12 cellular contexts compared by ENCODE assay signal in the genomic region with DNA sequence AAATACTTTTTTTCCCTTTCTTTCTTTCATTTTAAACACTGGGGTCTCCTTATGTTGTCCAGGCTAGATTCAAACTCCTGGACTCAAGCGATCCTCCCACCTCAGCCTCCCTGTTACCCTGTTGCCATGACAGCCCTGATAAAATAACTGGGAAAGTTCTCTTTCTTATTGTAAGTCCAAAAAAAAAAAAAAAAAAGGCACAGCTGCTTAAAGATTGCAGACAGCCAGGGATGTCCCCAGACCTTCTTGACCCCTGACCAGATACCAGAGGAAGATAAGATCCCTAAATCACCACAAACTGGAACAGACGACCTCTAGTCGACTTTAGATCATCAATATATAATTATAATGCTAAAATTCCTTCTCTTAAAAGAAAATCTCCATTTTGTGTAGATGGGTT. TPM values are rescaled to one million over a fixed set of nuclear protein-coding genes. Genes with fewer than 3 reads are reported as not detected.
DNase-seq lines count a peak whose midpoint lies in the region; ATAC-seq, FAIRE-seq and TF ChIP-seq lines count a peak whose summit lies in the region.
"Had no signal": no experiment of that assay in that cellular context is flagged by ENCODE, and none has a peak within 500 bp of the region (broad histone marks: within the 10 kb centered on the region; RNA-seq: fewer than 3 reads in every experiment).

No MANE protein-coding gene starts in this region.

- H3K4me3 ChIP-seq in DND-41 (ENCODE audit: low read depth in 1 of 2, low read length in 2 of 2) (peak overlapping the region; percentile 21 to 66), Loucy (ENCODE audit: low read length, poor library complexity, severe bottlenecking) (peak overlapping the region; percentile 86), astrocyte (ENCODE audit: insufficient read depth, low read depth, low read length) (no peak overlapping the region), neural cell (ENCODE audit: low read length) (peak overlapping the region; percentile 92), pancreas (no peak overlapping the region)

- intact Hi-C loops in pancreas (cut with DNase I) = no loop called here

- peak overlapping the region; percentile 95 for H3K27ac Mint-ChIP-seq in astrocyte (ENCODE audit: unreplicated experiment)

- H3K4me1 ChIP-seq in DND-41 (ENCODE audit: insufficient read depth, low read length) = peaks cover 19% of the 10 kb centered on the region
- H3K4me1 ChIP-seq in Loucy (ENCODE audit: insufficient read depth, low read length, poor library complexity, severe bottlenecking) = peaks cover 13% of the 10 kb centered on the region
- H3K4me1 ChIP-seq in astrocyte (ENCODE audit: insufficient read depth, low read length) = peaks cover 4% of the 10 kb centered on the region
- H3K4me1 ChIP-seq in pancreas = peaks cover 0 to 5% (median 0%) of the 10 kb centered on the region in 3 donors

- H3K27ac ChIP-seq in DND-41 (ENCODE audit: low read length) (peak overlapping the region; percentile 86), astrocyte (ENCODE audit: low read depth, low read length) (no peak overlapping the region), neural cell (ENCODE audit: low read length) (no peak overlapping the region), pancreas (no peak overlapping the region)

- TF ChIP-seq CTCF in DND-41 (IDR thresholded peaks at IDR 0.05; ENCODE audit: borderline replicate concordance, extremely low read depth, low read length, poor library complexity, severe bottlenecking) (no peak), Loucy (conservative IDR thresholded peaks at IDR 0.05; ENCODE audit: low read length) (no peak), astrocyte (IDR thresholded peaks at IDR 0.05; ENCODE audit: insufficient read depth, low read depth, low read length) (no peak), neural cell (IDR thresholded peaks at IDR 0.05; ENCODE audit: poor library complexity, severe bottlenecking) (no peak), pancreas (IDR thresholded peaks at IDR 0.05) (no peak)

- H3K4me2 ChIP-seq in DND-41 (ENCODE audit: insufficient read depth, low read length) (peak overlapping the region; percentile 80), Loucy (ENCODE audit: low read depth, low read length, poor library complexity, severe bottlenecking) (peak overlapping the region; percentile 80), astrocyte (ENCODE audit: low read length) (peak overlapping the region; percentile 91), neural cell (ENCODE audit: low read length) (peak overlapping the region; percentile 27)

- H3F3A ChIP-seq in Loucy (ENCODE audit: low read depth) = no peaks in the 10 kb centered on the region; the same call in 1 of the 2 replicates
- H3F3A ChIP-seq in neural cell (ENCODE audit: insufficient read depth, low read length, poor library complexity, severe bottlenecking) = peaks cover 3% of the 10 kb centered on the region

- FAIRE-seq in astrocyte (lab: Jason Lieb, UNC) (no peak), pancreas (lab: Jason Lieb, UNC) (no peak)

- H3K36me3 ChIP-seq in DND-41 (ENCODE audit: insufficient read depth, low read length) = peaks cover 15% of the 10 kb centered on the region
- peaks cover 4% of the 10 kb centered on the region; the same call in 1 of the 2 replicates for H3K36me3 ChIP-seq in Loucy (ENCODE audit: insufficient read depth, low read length)
- no peaks in the 10 kb centered on the region for H3K36me3 ChIP-seq in astrocyte (ENCODE audit: insufficient read depth, low read length)
- no peaks in the 10 kb centered on the region for H3K36me3 ChIP-seq in neural cell (ENCODE audit: insufficient read depth, low read length)
- no peaks in the 10 kb centered on the region for H3K36me3 ChIP-seq in pancreas

- peaks cover 12% of the 10 kb centered on the region for H3K36me3 Mint-ChIP-seq in astrocyte (ENCODE audit: low read depth, unreplicated experiment)

- no peak for ATAC-seq in DND-41 (ENCODE audit: insufficient read depth, low read depth)
- no peak for ATAC-seq in HG03280 (IDR thresholded peaks at IDR 0.05; ENCODE audit: unreplicated experiment)
- no peak for ATAC-seq in HG03159 (IDR thresholded peaks at IDR 0.05; ENCODE audit: unreplicated experiment)
- no peak for ATAC-seq in pancreas
- ATAC-seq: Right ventricle myocardium inferior had no signal

- peak overlapping the region; percentile 89 for H3K4me3 Mint-ChIP-seq in astrocyte (ENCODE audit: unreplicated experiment)

- 60 to 61% methylated on average over 3 of the region's 3 CpGs for WGBS in pancreas, 2 donors

- TF ChIP-seq RAD21 in neural cell (conservative IDR thresholded peaks at IDR 0.05) = no peak

- H3K27me3 ChIP-seq in DND-41 (ENCODE audit: insufficient read depth, low read length, poor library complexity) = no peaks in the 10 kb centered on the region
- H3K27me3 ChIP-seq in Loucy (ENCODE audit: insufficient read depth, low read length, poor library complexity, severe bottlenecking) = no peaks in the 10 kb centered on the region
- H3K27me3 ChIP-seq in astrocyte (ENCODE audit: insufficient read depth, low read length) = peaks cover 17% of the 10 kb centered on the region
- H3K27me3 ChIP-seq in neural cell (ENCODE audit: insufficient read depth, low read depth, low read length) = no peaks in the 10 kb centered on the region
- H3K27me3 ChIP-seq in pancreas = no peaks in the 10 kb centered on the region

- H3K9me2 ChIP-seq in Loucy (replicated peaks; ENCODE audit: low read depth, low read length) = no peaks in the 10 kb centered on the region
- H3K9me2 ChIP-seq in neural cell (ENCODE audit: insufficient read depth, low read length) = no peaks in the 10 kb centered on the region

- peak overlapping the region; percentile 72 for H3K9ac ChIP-seq in DND-41 (ENCODE audit: low read depth, low read length)
- H3K9ac ChIP-seq in Loucy (ENCODE audit: low read depth, low read length, poor library complexity, severe bottlenecking) = peak overlapping the region; percentile 92
- no peak overlapping the region for H3K9ac ChIP-seq in astrocyte (ENCODE audit: low read length)
- H3K9ac ChIP-seq in neural cell (ENCODE audit: low read length) = no peak overlapping the region

- peaks cover 1% of the 10 kb centered on the region for H3K4me1 Mint-ChIP-seq in astrocyte (ENCODE audit: low read depth, unreplicated experiment)

- peak overlapping the region; percentile 70 for H2AFZ ChIP-seq in DND-41 (ENCODE audit: low read depth, low read length)
- H2AFZ ChIP-seq in Loucy (ENCODE audit: low read length) = no peak overlapping the region
- no peak overlapping the region for H2AFZ ChIP-seq in astrocyte (ENCODE audit: low read depth, low read length)
- H2AFZ ChIP-seq in neural cell (ENCODE audit: low read depth, low read length) = no peak overlapping the region

- H3K27me3 Mint-ChIP-seq in astrocyte (ENCODE audit: low read depth, unreplicated experiment) = no peaks in the 10 kb centered on the region

- H3K9me3 ChIP-seq in DND-41 (ENCODE audit: insufficient read depth, low read length, severe bottlenecking) = no peaks in the 10 kb centered on the region
- no peaks in the 10 kb centered on the region for H3K9me3 ChIP-seq in Loucy (ENCODE audit: insufficient read depth, low read depth, low read length)
- H3K9me3 ChIP-seq in astrocyte (ENCODE audit: insufficient read depth, low read depth, low read length) = no peaks in the 10 kb centered on the region
- H3K9me3 ChIP-seq in neural cell (ENCODE audit: low read length) = no peaks in the 10 kb centered on the region
- H3K9me3 ChIP-seq in pancreas = no peaks in the 10 kb centered on the region

- H3K9me3 Mint-ChIP-seq in astrocyte (ENCODE audit: unreplicated experiment) = no peaks in the 10 kb centered on the region

- DNase-seq in DND-41 (no peak), astrocyte (ENCODE audit: low read depth) (no peak), pancreas (no peak)
- DNase-seq in stimulated activated CD4-positive, alpha-beta T cell treated with anti-CD3 and anti-CD28 coated beads, Interleukin-4, amount 100 ng/mL, for 4 hours = no peak
- DNase-seq: activated gamma-delta T cell treated with Interleukin-2 at 50 U/mL for 16 hours, HCEC 1CT, right cardiac atrium had no signal

- H3K79me2 ChIP-seq in DND-41 (ENCODE audit: insufficient read depth, low read length) (peaks cover 15% of the 10 kb centered on the region), Loucy (ENCODE audit: insufficient read depth, low read length) (peaks cover 14% of the 10 kb centered on the region), astrocyte (ENCODE audit: insufficient read depth, low read length) (peaks cover 6% of the 10 kb centered on the region), neural cell (replicated peaks; ENCODE audit: insufficient read depth, low read length) (no peaks in the 10 kb centered on the region)

- TF ChIP-seq EP300 in neural cell (conservative IDR thresholded peaks at IDR 0.05; ENCODE audit: poor library complexity, severe bottlenecking) = no peak

- H4K20me1 ChIP-seq in DND-41 (ENCODE audit: insufficient read depth, low read length) (no peaks in the 10 kb centered on the region), Loucy (ENCODE audit: insufficient read depth, low read length, poor library complexity, severe bottlenecking) (no peaks in the 10 kb centered on the region), astrocyte (ENCODE audit: insufficient read depth, low read length) (no peaks in the 10 kb centered on the region), neural cell (ENCODE audit: insufficient read depth) (no peaks in the 10 kb centered on the region)

RNA-seq across cellular contexts. Expression of a gene that starts 1.1 kb away (rescaled TPM):
- total RNA-seq in astrocyte (41.0 and 50.1 TPM in 2 replicates), pancreas (10 to 100 TPM; 20.6 to 27.3 (median 23.5) TPM)
- polyA plus RNA-seq in neural cell (43.8 and 48.6 TPM in 2 replicates), pancreas (10 to 100 TPM; 43.7 to 58.7 TPM)
- 19.7 and 27.0 TPM in 2 replicates for polyA minus RNA-seq in neural cell

RNA-seq across cellular contexts. Expression of a gene that starts 13.3 kb away (rescaled TPM):
- total RNA-seq in astrocyte = 301 and 376 TPM in 2 replicates
- not detected in 2 replicates for polyA plus RNA-seq in neural cell
- polyA minus RNA-seq in neural cell = not detected in 2 replicates
- total RNA-seq in pancreas = 10 to 100 TPM in 4 of 6 donors, 1 to 10 TPM in 2; 3.9 to 34.6 (median 15.4) TPM
- 10 to 100 TPM; 15.7 to 17.3 TPM for polyA plus RNA-seq in pancreas

RNA-seq across cellular contexts. Expression of a gene that starts 24.7 kb away (rescaled TPM):
- total RNA-seq in astrocyte (14.1 and 15.5 TPM in 2 replicates), pancreas (under 1 TPM in 2 of 6 donors, not detected in 4; 0.23 to 0.56 TPM)
- polyA plus RNA-seq in neural cell (not detected in 2 replicates), pancreas (not detected)
- polyA minus RNA-seq in neural cell = not detected in 2 replicates
- total RNA-seq: Right ventricle myocardium inferior had no signal
- polyA plus RNA-seq: right cardiac atrium had no signal

RNA-seq across cellular contexts. Expression of a gene that starts 29.8 kb away (rescaled TPM):
- total RNA-seq in astrocyte (0.19 and 0.23 TPM in 2 replicates), pancreas (under 1 TPM; 0.13 to 1.00 (median 0.46) TPM)
- polyA plus RNA-seq in neural cell (not detected in 2 replicates), pancreas (under 1 TPM; 0.16 to 0.42 TPM)
- polyA minus RNA-seq in neural cell = not detected in 2 replicates
- total RNA-seq: Right ventricle myocardium inferior had no signal

RNA-seq across cellular contexts. Expression of a gene that starts 41.6 kb away (rescaled TPM):
- total RNA-seq in astrocyte = 0.77 and 0.95 TPM in 2 replicates
- polyA plus RNA-seq in neural cell = not detected in 2 replicates
- polyA minus RNA-seq in neural cell = not detected in 2 replicates
- 10 to 100 TPM; 32.0 to 86.5 (median 58.4) TPM for total RNA-seq in pancreas
- polyA plus RNA-seq in pancreas = 10 to 100 TPM; 70.5 to 87.6 TPM

Comparison
In these comparisons a context has a peak if more than half of its experiments do, and no peak if none do; other contexts are left out.
1. H3K4me2 ChIP-seq: peak in every context shown above with its lines; median percentile 91 in astrocyte; 80 in DND-41; 80 in Loucy; 27 in neural cell.
2. H3K4me3 ChIP-seq: peak in DND-41 (2 of 2), Loucy (single experiment) and neural cell (single experiment); none in astrocyte (single experiment) and pancreas (0 of 4).
3. H3K9ac ChIP-seq: peak in DND-41 (single experiment) and Loucy (single experiment); none in astrocyte (single experiment) and neural cell (single experiment).